Comparison of ENCODE assay signal across 24 cellular contexts in the genomic region with DNA sequence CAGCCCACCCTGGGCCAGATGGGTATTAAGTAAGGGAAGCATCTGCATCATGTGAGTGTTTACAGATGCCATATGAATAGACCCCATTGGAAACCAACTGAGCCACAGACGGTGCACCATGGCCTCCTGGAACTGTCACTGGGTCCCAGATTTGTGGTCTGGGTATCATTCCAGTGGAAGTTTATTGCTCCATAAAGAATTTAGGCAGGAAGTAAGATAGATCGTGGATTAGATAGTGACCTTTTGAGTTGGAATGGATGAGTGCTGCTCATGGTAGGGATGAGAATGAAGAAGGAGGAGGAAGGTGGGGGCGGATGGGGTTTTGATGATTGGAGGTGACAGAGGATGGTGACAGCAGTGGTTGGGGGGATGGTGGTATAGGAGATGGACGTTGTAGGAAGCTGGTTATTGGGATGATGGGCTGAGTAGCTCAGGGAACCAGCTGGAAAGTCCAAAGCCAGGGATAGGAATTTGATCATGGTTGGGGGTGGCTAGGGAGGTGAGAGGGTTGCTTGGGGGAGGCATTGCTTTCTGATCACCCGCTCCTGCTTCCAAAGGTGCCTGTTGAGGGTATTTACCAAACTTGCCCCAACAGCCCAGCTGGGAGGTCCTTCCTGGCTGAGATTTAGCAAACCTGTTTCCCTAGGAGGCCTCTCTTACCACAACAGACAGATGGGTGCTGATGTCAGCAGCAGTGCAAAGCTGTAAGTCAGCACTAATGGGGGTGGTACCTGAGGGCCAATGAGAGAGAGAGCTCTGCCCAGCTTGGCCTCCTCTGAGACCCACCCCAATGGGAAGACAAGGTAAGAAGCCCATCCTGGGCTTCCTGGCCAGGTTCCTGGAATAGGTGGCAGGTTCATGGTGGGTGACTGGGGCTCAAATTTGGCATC.
DNase-seq lines count a peak whose midpoint lies in the region; ATAC-seq and TF ChIP-seq lines count a peak whose summit lies in the region.
"Had no signal": no experiment of that assay in that cellular context is flagged by ENCODE, and none has a peak within 500 bp of the region (broad histone marks: within the 10 kb centered on the region; RNA-seq: fewer than 3 reads in every experiment).

No MANE protein-coding gene starts in this region.

- no peaks in the 10 kb centered on the region for H3K9me3 Mint-ChIP-seq in activated T-helper 17 cell treated with anti-CD3 and anti-CD28 coated beads, Interleukin-2, amount 50 U/mL, for 72 hours
- H3K9me3 Mint-ChIP-seq: activated naive CD4-positive, alpha-beta T cell treated with anti-CD3 and anti-CD28 coated beads, Interleukin-2, amount 50 U/mL, for 24 hours; central memory CD8-positive, alpha-beta T cell; mesothelial cell of epicardium; nephron progenitor cell had no signal

- no peaks in the 10 kb centered on the region for H3K36me3 ChIP-seq in mucosa of descending colon (ENCODE audit: low read depth)
- H3K36me3 ChIP-seq: ascending aorta, BLaER1, prostate gland had no signal

- intact Hi-C loops in mucosa of descending colon (cut with DNase I, micrococcal nuclease) = no loop called here

- no peak overlapping the region for H3K27ac Mint-ChIP-seq in activated T-helper 17 cell treated with anti-CD3 and anti-CD28 coated beads, Interleukin-2, amount 50 U/mL, for 72 hours
- H3K27ac Mint-ChIP-seq: activated naive CD4-positive, alpha-beta T cell treated with anti-CD3 and anti-CD28 coated beads, Interleukin-2, amount 50 U/mL, for 24 hours; mesothelial cell of epicardium; nephron progenitor cell had no signal

- no peaks in the 10 kb centered on the region for H3K9me3 ChIP-seq in mucosa of descending colon
- H3K9me3 ChIP-seq: A549, ascending aorta, BLaER1, prostate gland had no signal

- H3K4me1 Mint-ChIP-seq in activated T-helper 17 cell treated with anti-CD3 and anti-CD28 coated beads, Interleukin-2, amount 50 U/mL, for 72 hours = no peaks in the 10 kb centered on the region
- H3K4me1 Mint-ChIP-seq: activated naive CD4-positive, alpha-beta T cell treated with anti-CD3 and anti-CD28 coated beads, Interleukin-2, amount 50 U/mL, for 24 hours; central memory CD8-positive, alpha-beta T cell had no signal

- no peak for TF ChIP-seq CTCF in C4-2B (conservative IDR thresholded peaks at IDR 0.05)
- no peak for TF ChIP-seq CTCF in mucosa of descending colon (IDR thresholded peaks at IDR 0.05)

- H3K4me1 ChIP-seq in mucosa of descending colon (ENCODE audit: low read depth) = peaks cover 8% of the 10 kb centered on the region
- H3K4me1 ChIP-seq: A549, ascending aorta, prostate gland had no signal

- no peak overlapping the region for H3K4me3 ChIP-seq in mucosa of descending colon
- H3K4me3 ChIP-seq: A549, ascending aorta, BLaER1, prostate gland had no signal

- H3K27me3 Mint-ChIP-seq in activated T-helper 17 cell treated with anti-CD3 and anti-CD28 coated beads, Interleukin-2, amount 50 U/mL, for 72 hours = peaks cover 6% of the 10 kb centered on the region
- H3K27me3 Mint-ChIP-seq: activated naive CD4-positive, alpha-beta T cell treated with anti-CD3 and anti-CD28 coated beads, Interleukin-2, amount 50 U/mL, for 24 hours had no signal

- H3K4me3 Mint-ChIP-seq in activated T-helper 17 cell treated with anti-CD3 and anti-CD28 coated beads, Interleukin-2, amount 50 U/mL, for 72 hours = no peak overlapping the region
- H3K4me3 Mint-ChIP-seq: activated naive CD4-positive, alpha-beta T cell treated with anti-CD3 and anti-CD28 coated beads, Interleukin-2, amount 50 U/mL, for 24 hours; central memory CD8-positive, alpha-beta T cell; mesothelial cell of epicardium; nephron progenitor cell had no signal

- peak; percentile 30 for ATAC-seq in esophagus mucosa
- no peak for ATAC-seq in activated T-helper 17 cell treated with anti-CD3 and anti-CD28 coated beads, Interleukin-2, amount 50 U/mL, for 72 hours (replicated peaks)
- ATAC-seq in mucosa of descending colon = no peak
- no peak for ATAC-seq in HG02885 (IDR thresholded peaks at IDR 0.05; ENCODE audit: poor library complexity, unreplicated experiment)
- ATAC-seq: A549, left lobe of liver had no signal

- H3K27ac ChIP-seq in C4-2B = peak overlapping the region; percentile 21
- H3K27ac ChIP-seq: A549, ascending aorta, BLaER1, prostate gland had no signal

- peak; percentile 23 for DNase-seq in LoVo (ENCODE audit: low spot score)
- peak; percentile 64 for DNase-seq in RPMI7951 (ENCODE audit: low read depth)
- no peak for DNase-seq in activated CD8-positive, alpha-beta memory T cell treated with anti-CD3 and anti-CD28 coated beads for 24 hours
- DNase-seq in mucosa of descending colon = no peak
- DNase-seq: activated CD4-positive, alpha-beta T cell treated with anti-CD3 and anti-CD28 coated beads for 1 hour; activated T-cell treated with anti-CD3 and anti-CD28 coated beads, Interleukin-2, amount 50 U/mL, for 48 hours; H7; KBM-7; NCI-H187 treated with DMSO at 0.1 percent for 48 hours; NCI-H345; nephron progenitor cell; stimulated activated CD4-positive, alpha-beta T cell treated with anti-CD3 and anti-CD28 coated beads, Interleukin-1b, Interleukin-23, amount 100 ng/mL, for 48 hours had no signal

- no peaks in the 10 kb centered on the region for H3K36me3 Mint-ChIP-seq in activated T-helper 17 cell treated with anti-CD3 and anti-CD28 coated beads, Interleukin-2, amount 50 U/mL, for 72 hours (ENCODE audit: low read depth)
- H3K36me3 Mint-ChIP-seq: activated naive CD4-positive, alpha-beta T cell treated with anti-CD3 and anti-CD28 coated beads, Interleukin-2, amount 50 U/mL, for 24 hours; mesothelial cell of epicardium had no signal

Comparison
In these comparisons a context has a peak if more than half of its experiments do, and no peak if none do; other contexts are left out.
1. DNase-seq: peak in LoVo (single experiment) and RPMI7951 (single experiment); none in activated CD8-positive, alpha-beta memory T cell treated with anti-CD3 and anti-CD28 coated beads for 24 hours (single experiment) and mucosa of descending colon (0 of 3).